7 cellular contexts compared by ENCODE assay signal in genomic region chr17:64797746-64798485, GRCh38.
A peak's percentile ranks its signal among the peaks of the same experiment; 100 is the strongest.
DNase-seq lines count a peak whose midpoint lies in the region; ATAC-seq and TF ChIP-seq lines count a peak whose summit lies in the region.
"Not testable (repeated sequence)": the region's sequence is repeated elsewhere in the genome, so short reads cannot be mapped to it uniquely, and the experiment has no call there.

No MANE protein-coding gene starts in this region.

- not testable (repeated sequence) for H2AK5ac ChIP-seq in neuronal stem cell (ENCODE audit: low read depth, low read length)

- not testable (repeated sequence) for H3K9me3 Mint-ChIP-seq in activated CD8-positive, alpha-beta T cell treated with anti-CD3 and anti-CD28 coated beads for 36 hours; central memory CD8-positive, alpha-beta T cell; immature natural killer cell

- H3K4me3 Mint-ChIP-seq in activated CD8-positive, alpha-beta T cell treated with anti-CD3 and anti-CD28 coated beads for 36 hours; central memory CD8-positive, alpha-beta T cell: not testable (repeated sequence)
- H3K4me3 Mint-ChIP-seq in immature natural killer cell: peak overlapping the region in 4 of 5 donors; percentile 33 to 51 (median 40)

- no CpG with 5 or more reads among the region's 15 CpGs for WGBS in neuronal stem cell (ENCODE audit: extremely low coverage in 2 of 2, insufficient read length in 2 of 2, insufficient replicate concordance in 1 of 2), 2 donors

- H3K4ac ChIP-seq in neuronal stem cell (ENCODE audit: low read length): not testable (repeated sequence)

- peaks cover 10% of the 10 kb centered on the region for H3K4me1 Mint-ChIP-seq in activated CD8-positive, alpha-beta T cell treated with anti-CD3 and anti-CD28 coated beads for 36 hours (ENCODE audit: low read depth)
- peaks cover 15% of the 10 kb centered on the region for H3K4me1 Mint-ChIP-seq in central memory CD8-positive, alpha-beta T cell
- peaks cover 32 to 48% of the 10 kb centered on the region in 2 donors for H3K4me1 Mint-ChIP-seq in immature natural killer cell

- CTCF ChIA-PET in RWPE1 (lab: Yijun Ruan, JAX); activated CD8-positive, alpha-beta T cell treated with anti-CD3 and anti-CD28 coated beads for 36 hours (lab: Charles Lee): not testable (repeated sequence)

- H3K4me2 ChIP-seq in neuronal stem cell (ENCODE audit: insufficient read depth, low read length, poor library complexity, severe bottlenecking): not testable (repeated sequence)

- H3K18ac ChIP-seq in neuronal stem cell (ENCODE audit: low read length): not testable (repeated sequence)

- peak; percentile 15 for ATAC-seq in HG03432 (IDR thresholded peaks at IDR 0.05; ENCODE audit: unreplicated experiment)
- peak; percentile 13 for ATAC-seq in activated CD8-positive, alpha-beta T cell treated with anti-CD3 and anti-CD28 coated beads for 36 hours
- peak; percentile 86 for ATAC-seq in central memory CD8-positive, alpha-beta T cell (replicated peaks; ENCODE audit: extremely low read depth, poor library complexity, severe bottlenecking)

- not testable (repeated sequence) for DNase-seq in GM12864 (ENCODE audit: low read depth); RWPE1 (ENCODE audit: low spot score); activated CD8-positive, alpha-beta T cell treated with anti-CD3 and anti-CD28 coated beads for 36 hours; central memory CD8-positive, alpha-beta T cell (ENCODE audit: low spot score in 2 of 2); neuronal stem cell (ENCODE audit: low spot score)
- DNase-seq in immature natural killer cell: peak in 1 of 3 donors; percentile 26

- H3K14ac ChIP-seq in neuronal stem cell (ENCODE audit: low read length): peak overlapping the region; percentile 38

- not testable (repeated sequence) for H3K9me3 ChIP-seq in neuronal stem cell (replicated peaks in 1 of 2; ENCODE audit: control insufficient read depth in 2 of 2, insufficient read depth in 1 of 2, low read depth in 1 of 2, low read length in 2 of 2)

- intact Hi-C loops in activated CD8-positive, alpha-beta T cell treated with anti-CD3 and anti-CD28 coated beads for 36 hours (cut with micrococcal nuclease): not testable (repeated sequence)

- H3K27me3 Mint-ChIP-seq in activated CD8-positive, alpha-beta T cell treated with anti-CD3 and anti-CD28 coated beads for 36 hours; central memory CD8-positive, alpha-beta T cell; immature natural killer cell (ENCODE audit: low read depth in 3 of 3): not testable (repeated sequence)

- not testable (repeated sequence) for H3K36me3 ChIP-seq in neuronal stem cell (replicated peaks in 1 of 2; ENCODE audit: control insufficient read depth in 2 of 2, insufficient read depth in 2 of 2, low read length in 2 of 2)

- H3K36me3 Mint-ChIP-seq in activated CD8-positive, alpha-beta T cell treated with anti-CD3 and anti-CD28 coated beads for 36 hours (ENCODE audit: low read depth): not testable (repeated sequence)
- H3K36me3 Mint-ChIP-seq in central memory CD8-positive, alpha-beta T cell (ENCODE audit: insufficient read depth): peaks cover 14% of the 10 kb centered on the region
- H3K36me3 Mint-ChIP-seq in immature natural killer cell: peaks cover 7 to 26% (median 16%) of the 10 kb centered on the region in 3 donors

- peak overlapping the region; percentile 20; the same call in 1 of the 2 replicates for H3K27ac ChIP-seq in RWPE1
- H3K27ac ChIP-seq in neuronal stem cell (replicated peaks; ENCODE audit: low read length): not testable (repeated sequence)

- not testable (repeated sequence) for H3K4me3 ChIP-seq in GM12864 (ENCODE audit: low read depth, low read length); neuronal stem cell (ENCODE audit: low read length in 2 of 2)

- not testable (repeated sequence) for H4K8ac ChIP-seq in neuronal stem cell (ENCODE audit: low read depth, low read length)

- not testable (repeated sequence) for H3K27me3 ChIP-seq in neuronal stem cell (ENCODE audit: control insufficient read depth in 3 of 3, insufficient read depth in 3 of 3, low read depth in 1 of 3, low read length in 3 of 3)

- not testable (repeated sequence) for H2BK5ac ChIP-seq in neuronal stem cell (ENCODE audit: low read length)

- H2BK120ac ChIP-seq in neuronal stem cell (ENCODE audit: low read depth, low read length): not testable (repeated sequence)

- H2AFZ ChIP-seq in neuronal stem cell (ENCODE audit: low read length): not testable (repeated sequence)

- not testable (repeated sequence) for H4K91ac ChIP-seq in neuronal stem cell (ENCODE audit: low read depth, low read length, poor library complexity)

- not testable (repeated sequence) for H3K23ac ChIP-seq in neuronal stem cell (ENCODE audit: low read depth, low read length, poor library complexity)

- POLR2A ChIA-PET in RWPE1 (lab: Yijun Ruan, JAX; ENCODE audit: low non-redundant PET); activated CD8-positive, alpha-beta T cell treated with anti-CD3 and anti-CD28 coated beads for 36 hours (lab: Charles Lee): not testable (repeated sequence)

- not testable (repeated sequence) for H2BK12ac ChIP-seq in neuronal stem cell (ENCODE audit: low read length)

- H2BK15ac ChIP-seq in neuronal stem cell (ENCODE audit: low read length): not testable (repeated sequence)

- H3K27ac Mint-ChIP-seq in activated CD8-positive, alpha-beta T cell treated with anti-CD3 and anti-CD28 coated beads for 36 hours; central memory CD8-positive, alpha-beta T cell (ENCODE audit: low read depth): not testable (repeated sequence)
- peak overlapping the region in 5 of 6 donors; percentile 30 to 79 (median 70) for H3K27ac Mint-ChIP-seq in immature natural killer cell

- not testable (repeated sequence) for H3K79me1 ChIP-seq in neuronal stem cell (ENCODE audit: low read depth, low read length)

- H3K4me1 ChIP-seq in neuronal stem cell (ENCODE audit: control insufficient read depth in 2 of 2, insufficient read depth in 1 of 2, low read depth in 1 of 2, low read length in 2 of 2): not testable (repeated sequence)

- not testable (repeated sequence) for H3K9ac ChIP-seq in neuronal stem cell (ENCODE audit: low read depth, low read length, poor library complexity)

- peak; percentile 19 for TF ChIP-seq CTCF in GM12864 (IDR thresholded peaks at IDR 0.05; ENCODE audit: low read depth, low read length, missing control alignments)
- not testable (repeated sequence) for TF ChIP-seq CTCF in RWPE1 (conservative IDR thresholded peaks at IDR 0.05; ENCODE audit: low read depth); activated CD8-positive, alpha-beta T cell treated with anti-CD3 and anti-CD28 coated beads for 36 hours (IDR thresholded peaks at IDR 0.05)

Comparison
In these comparisons a context has a peak if more than half of its experiments do, and no peak if none do; other contexts are left out.
1. ATAC-seq: peak in every context shown above with its lines; median percentile 86 in central memory CD8-positive, alpha-beta T cell; 15 in HG03432; 13 in activated CD8-positive, alpha-beta T cell treated with anti-CD3 and anti-CD28 coated beads for 36 hours.